Comparison of ENCODE assay signal across 1 cellular context in genomic region chr6:136792066-136792944, GRCh38.
TF ChIP-seq lines count a peak whose summit lies in the region.

A gene with protein sequence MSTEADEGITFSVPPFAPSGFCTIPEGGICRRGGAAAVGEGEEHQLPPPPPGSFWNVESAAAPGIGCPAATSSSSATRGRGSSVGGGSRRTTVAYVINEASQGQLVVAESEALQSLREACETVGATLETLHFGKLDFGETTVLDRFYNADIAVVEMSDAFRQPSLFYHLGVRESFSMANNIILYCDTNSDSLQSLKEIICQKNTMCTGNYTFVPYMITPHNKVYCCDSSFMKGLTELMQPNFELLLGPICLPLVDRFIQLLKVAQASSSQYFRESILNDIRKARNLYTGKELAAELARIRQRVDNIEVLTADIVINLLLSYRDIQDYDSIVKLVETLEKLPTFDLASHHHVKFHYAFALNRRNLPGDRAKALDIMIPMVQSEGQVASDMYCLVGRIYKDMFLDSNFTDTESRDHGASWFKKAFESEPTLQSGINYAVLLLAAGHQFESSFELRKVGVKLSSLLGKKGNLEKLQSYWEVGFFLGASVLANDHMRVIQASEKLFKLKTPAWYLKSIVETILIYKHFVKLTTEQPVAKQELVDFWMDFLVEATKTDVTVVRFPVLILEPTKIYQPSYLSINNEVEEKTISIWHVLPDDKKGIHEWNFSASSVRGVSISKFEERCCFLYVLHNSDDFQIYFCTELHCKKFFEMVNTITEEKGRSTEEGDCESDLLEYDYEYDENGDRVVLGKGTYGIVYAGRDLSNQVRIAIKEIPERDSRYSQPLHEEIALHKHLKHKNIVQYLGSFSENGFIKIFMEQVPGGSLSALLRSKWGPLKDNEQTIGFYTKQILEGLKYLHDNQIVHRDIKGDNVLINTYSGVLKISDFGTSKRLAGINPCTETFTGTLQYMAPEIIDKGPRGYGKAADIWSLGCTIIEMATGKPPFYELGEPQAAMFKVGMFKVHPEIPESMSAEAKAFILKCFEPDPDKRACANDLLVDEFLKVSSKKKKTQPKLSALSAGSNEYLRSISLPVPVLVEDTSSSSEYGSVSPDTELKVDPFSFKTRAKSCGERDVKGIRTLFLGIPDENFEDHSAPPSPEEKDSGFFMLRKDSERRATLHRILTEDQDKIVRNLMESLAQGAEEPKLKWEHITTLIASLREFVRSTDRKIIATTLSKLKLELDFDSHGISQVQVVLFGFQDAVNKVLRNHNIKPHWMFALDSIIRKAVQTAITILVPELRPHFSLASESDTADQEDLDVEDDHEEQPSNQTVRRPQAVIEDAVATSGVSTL (N-terminal part only) (minus strand): TSS chr6:136792477. CDS start chr6:136792157, 320 bp downstream.

TF ChIP-seq in HCT116, 20 proteins besides CTCF, POLR2A, EP300 and RAD21 (continued from another document):
- 0 out of 2 replicates have a peak, but pooled peaks have one; percentile 26 for TF ChIP-seq EGR1 (IDR thresholded peaks at IDR 0.05; ENCODE audit: low read depth)
- TF ChIP-seq CBX3 (IDR thresholded peaks at IDR 0.05; ENCODE audit: low read depth): 0 out of 2 replicates have a peak, but pooled peaks have one; percentile 20
- no peak for TF ChIP-seq REST (IDR thresholded peaks at IDR 0.05; ENCODE audit: low read depth)
- peak; percentile 63 for TF ChIP-seq SIN3A (IDR thresholded peaks at IDR 0.05; ENCODE audit: low read depth)
- no peak for TF ChIP-seq CEBPB (IDR thresholded peaks at IDR 0.05; ENCODE audit: low read depth)
- TF ChIP-seq ELF1 (IDR thresholded peaks at IDR 0.05; ENCODE audit: borderline replicate concordance, low read depth): no peak
- no peak for TF ChIP-seq EZH2 (IDR thresholded peaks at IDR 0.05)
- TF ChIP-seq MAX (IDR thresholded peaks at IDR 0.05): peak; percentile 68
- TF ChIP-seq, protein P1, sequence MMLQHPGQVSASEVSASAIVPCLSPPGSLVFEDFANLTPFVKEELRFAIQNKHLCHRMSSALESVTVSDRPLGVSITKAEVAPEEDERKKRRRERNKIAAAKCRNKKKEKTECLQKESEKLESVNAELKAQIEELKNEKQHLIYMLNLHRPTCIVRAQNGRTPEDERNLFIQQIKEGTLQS (IDR thresholded peaks at IDR 0.05): no peak
- no peak for TF ChIP-seq FOSL1 (IDR thresholded peaks at IDR 0.05; ENCODE audit: low read depth)
